In the genomic region with DNA sequence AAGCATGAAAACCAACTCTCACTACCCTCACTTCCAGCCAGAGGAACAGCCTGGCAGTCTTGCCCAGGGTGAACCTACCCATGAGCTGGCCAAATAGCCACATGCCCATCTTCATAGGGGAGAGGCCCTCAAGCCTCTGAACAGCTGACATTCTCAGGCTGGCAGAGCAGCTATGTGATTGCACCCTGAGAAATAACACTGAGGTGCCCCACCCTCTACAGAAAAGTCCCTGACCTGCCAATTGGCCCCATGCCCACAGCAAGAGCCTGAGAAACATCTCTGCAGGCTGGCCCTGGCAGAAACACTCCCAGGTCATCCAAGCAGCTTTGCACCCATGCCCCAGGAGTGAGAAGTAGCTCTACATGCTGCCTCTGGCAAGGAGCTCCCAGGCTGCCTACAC, we compare ENCODE assay signal across 25 cellular contexts.
"Had no signal": no experiment of that assay in that cellular context is flagged by ENCODE, and none has a peak within 500 bp of the region (broad histone marks: within the 10 kb centered on the region; RNA-seq: fewer than 3 reads in every experiment).

No MANE protein-coding gene starts in this region.

- H3K4me3 ChIP-seq: SK-N-MC had no signal

- ATAC-seq: activated CD8-positive, alpha-beta T cell treated with anti-CD3 and anti-CD28 coated beads, Interleukin-2, amount 10 ng/mL, durations not matched to agents 7 days and 5 days; Panc1; Right ventricle myocardium inferior; T-cell had no signal

- H3K27ac ChIP-seq: KMS-11, SK-N-MC had no signal

- DNase-seq: activated CD4-positive, CD25-positive, alpha-beta regulatory T cell; activated CD8-positive, alpha-beta memory T cell treated with anti-CD3 and anti-CD28 coated beads, Interleukin-2, amount 50 U/mL, for 48 hours; activated CD8-positive, alpha-beta T cell treated with anti-CD3 and anti-CD28 coated beads, Interleukin-2, amount 10 ng/mL, durations not matched to agents 7 days and 5 days; activated effector memory CD4-positive, alpha-beta T cell treated with Interleukin-2 at 50 U/mL for 16 hours; activated naive CD4-positive, alpha-beta T cell; activated T-cell treated with anti-CD3 and anti-CD28 coated beads, Interleukin-2, amount 50 U/mL, for 24 hours; aorta; MM.1S; NCI-H1105; NCI-H1436; NCI-H1694 treated with DMSO at 0.1 percent for 48 hours; NCI-H2029 treated with DMSO at 0.1 percent for 48 hours; NCI-H345; NCI-H510A; NCI-H526 treated with DMSO at 0.1 percent for 48 hours; NCI-H82; OCI-M1; RPMI8226; T-cell; T-helper 2 cell; T1000 had no signal
